8 cellular contexts compared by ENCODE assay signal in genomic region chr18:12376718-12377555, GRCh38. TPM values are rescaled to one million over a fixed set of nuclear protein-coding genes. Genes with fewer than 3 reads are reported as not detected.
A peak's percentile ranks its signal among the peaks of the same experiment; 100 is the strongest.
DNase-seq lines count a peak whose midpoint lies in the region; ATAC-seq and TF ChIP-seq lines count a peak whose summit lies in the region.

TSS of gene AFG3L2 (minus strand) at chr18:12377227. CDS start at chr18:12377082, 145 bp downstream.

- H3K36me3 ChIP-seq in SK-N-MC (ENCODE audit: insufficient read depth, low read length) (no peaks in the 10 kb centered on the region), gastroesophageal sphincter (peaks cover 0 to 3% of the 10 kb centered on the region in 2 donors)

- H3K27ac ChIP-seq in SK-N-MC, result peak within 1 kb of the TSS; percentile 86
- peak within 1 kb of the TSS; percentile 93 to 100 (median 99) for H3K27ac ChIP-seq in gastroesophageal sphincter
- H3K27ac ChIP-seq in substantia nigra (ENCODE audit: low read depth, low read length, poor library complexity, severe bottlenecking), result peak within 1 kb of the TSS; percentile 88

- TF ChIP-seq EP300 in gastroesophageal sphincter (IDR thresholded peaks at IDR 0.05), result no peak

- H3K36me3 Mint-ChIP-seq in activated naive CD4-positive, alpha-beta T cell treated with anti-CD3 and anti-CD28 coated beads, Interleukin-2, amount 10 ng/mL, durations not matched to agents 7 days and 5 days, result peaks cover 20% of the 10 kb centered on the region

- H3K27ac Mint-ChIP-seq in activated naive CD4-positive, alpha-beta T cell treated with anti-CD3 and anti-CD28 coated beads, Interleukin-2, amount 10 ng/mL, durations not matched to agents 7 days and 5 days, result peak within 1 kb of the TSS; percentile 97

- H3K4me3 Mint-ChIP-seq in activated naive CD4-positive, alpha-beta T cell treated with anti-CD3 and anti-CD28 coated beads, Interleukin-2, amount 10 ng/mL, durations not matched to agents 7 days and 5 days, result peak within 1 kb of the TSS; percentile 90

- 0 to 3% methylated on average over 2 to 6 of the region's 104 CpGs for WGBS in gastroesophageal sphincter (ENCODE audit: low coverage in 1 of 2), 2 donors

- peak; percentile 97 to 98 for TF ChIP-seq POLR2A in gastroesophageal sphincter (IDR thresholded peaks at IDR 0.05)

- peak in 1 of 4 experiments; percentile 17 for TF ChIP-seq CTCF in gastroesophageal sphincter (IDR thresholded peaks at IDR 0.05)

- CTCF ChIA-PET in activated naive CD4-positive, alpha-beta T cell treated with anti-CD3 and anti-CD28 coated beads, Interleukin-2, amount 10 ng/mL, durations not matched to agents 7 days and 5 days (lab: Charles Lee), result interaction anchor here (1.2 kb wide), 1 partner anchor 15 kb away, joined by 3 read pairs; no protein-coding TSS in a partner anchor

- H3K4me1 ChIP-seq in gastroesophageal sphincter, result peaks cover 0 to 49% (median 8%) of the 10 kb centered on the region in 3 donors

- H3K4me3 ChIP-seq in GM08714 (ENCODE audit: low read length), result peak within 1 kb of the TSS; percentile 93
- H3K4me3 ChIP-seq in SK-N-MC, result peak within 1 kb of the TSS; percentile 97
- H3K4me3 ChIP-seq in gastroesophageal sphincter, result peak within 1 kb of the TSS; percentile 51 to 97

- ATAC-seq in HG02588 (IDR thresholded peaks at IDR 0.05; ENCODE audit: unreplicated experiment) (peak; percentile 86), gastroesophageal sphincter (peak; percentile 91)

- no peaks in the 10 kb centered on the region for H3K9me3 ChIP-seq in SK-N-MC (ENCODE audit: low read depth, low read length)
- no peaks in the 10 kb centered on the region for H3K9me3 ChIP-seq in gastroesophageal sphincter

- DNase-seq in NCI-H1048 (lab: John Stamatoyannopoulos, UW), result peak; percentile 97
- DNase-seq in SK-N-MC (ENCODE audit: low read depth, low spot score), result peak; percentile 73
- peak; percentile 100 for DNase-seq in activated naive CD4-positive, alpha-beta T cell treated with anti-CD3 and anti-CD28 coated beads, Interleukin-2, amount 10 ng/mL, durations not matched to agents 7 days and 5 days
- DNase-seq in non-pigmented ciliary epithelial cell (ENCODE audit: low read depth), result peak; percentile 90
- DNase-seq in substantia nigra (lab: John Stamatoyannopoulos, UW), result peak; percentile 80 to 100 (median 100)

- H3K27me3 ChIP-seq in gastroesophageal sphincter, result no peaks in the 10 kb centered on the region

- no peaks in the 10 kb centered on the region for H3K9me3 Mint-ChIP-seq in activated naive CD4-positive, alpha-beta T cell treated with anti-CD3 and anti-CD28 coated beads, Interleukin-2, amount 10 ng/mL, durations not matched to agents 7 days and 5 days

- peaks cover 12% of the 10 kb centered on the region for H3K27me3 Mint-ChIP-seq in activated naive CD4-positive, alpha-beta T cell treated with anti-CD3 and anti-CD28 coated beads, Interleukin-2, amount 10 ng/mL, durations not matched to agents 7 days and 5 days

- peak within 1 kb of the TSS; percentile 98 for H3K9ac ChIP-seq in SK-N-MC (ENCODE audit: insufficient read length)

- H3K4me1 Mint-ChIP-seq in activated naive CD4-positive, alpha-beta T cell treated with anti-CD3 and anti-CD28 coated beads, Interleukin-2, amount 10 ng/mL, durations not matched to agents 7 days and 5 days, result peaks cover 52% of the 10 kb centered on the region

RNA-seq across cellular contexts. Expression of gene AFG3L2, which starts in this region (rescaled TPM):
- 10 to 100 TPM; 38.4 to 52.9 (median 40.8) TPM for total RNA-seq in gastroesophageal sphincter

Comparison
In these comparisons a context has a peak if more than half of its experiments do, and no peak if none do; other contexts are left out.
1. Peak in every context shown above with its lines: DNase-seq, ATAC-seq, H3K4me3 ChIP-seq and H3K27ac ChIP-seq.